Comparison of ENCODE assay signal across 26 cellular contexts in genomic region chr13:40345149-40345514, GRCh38.
DNase-seq lines count a peak whose midpoint lies in the region; ATAC-seq and TF ChIP-seq lines count a peak whose summit lies in the region.
"Had no signal": no experiment of that assay in that cellular context is flagged by ENCODE, and none has a peak within 500 bp of the region (broad histone marks: within the 10 kb centered on the region; RNA-seq: fewer than 3 reads in every experiment).

No MANE protein-coding gene starts in this region.

- H3K36me3 Mint-ChIP-seq in neural crest cell (ENCODE audit: low read depth) = no peaks in the 10 kb centered on the region
- H3K36me3 Mint-ChIP-seq: activated naive CD4-positive, alpha-beta T cell treated with anti-CD3 and anti-CD28 coated beads, Interleukin-2, amount 50 U/mL, for 72 hours had no signal

- no peak for TF ChIP-seq EP300 in gastroesophageal sphincter (IDR thresholded peaks at IDR 0.05)

- no peaks in the 10 kb centered on the region for H3K27me3 ChIP-seq in OCI-LY1 (ENCODE audit: insufficient read depth, low read length)
- H3K27me3 ChIP-seq in gastroesophageal sphincter = no peaks in the 10 kb centered on the region
- H3K27me3 ChIP-seq in uterus = no peaks in the 10 kb centered on the region
- H3K27me3 ChIP-seq in aorta (ENCODE audit: control insufficient read depth in 1 of 2, insufficient read depth in 2 of 2, low read length in 1 of 2) = no peaks in the 10 kb centered on the region
- H3K27me3 ChIP-seq: BLaER1 treated with 17β-estradiol and CSF1 and Interleukin-3, amounts not matched to agents 10 nM and 100 nM; colonic mucosa; left lung; SJSA1 had no signal

- H3K27ac Mint-ChIP-seq in neural crest cell (ENCODE audit: unreplicated experiment) = peak overlapping the region; percentile 65
- H3K27ac Mint-ChIP-seq: activated T-helper 2 cell treated with anti-CD3 and anti-CD28 coated beads, Interferon-gamma antibody, Interleukin-2, Interleukin-4, amounts not matched to agents 10 μg/mL and 5 μg/mL and 100 μg/mL, durations not matched to agents 14 hours and 24 hours and 36 hours; stimulated activated naive CD8-positive, alpha-beta T cell treated with anti-CD3 and anti-CD28 coated beads, Interleukin-15, amount 100 ng/mL, for 72 hours had no signal

- no peak overlapping the region for H3K4me3 ChIP-seq in OCI-LY1 (ENCODE audit: low read depth, low read length, poor library complexity, severe bottlenecking)
- no peak overlapping the region for H3K4me3 ChIP-seq in gastroesophageal sphincter
- H3K4me3 ChIP-seq in uterus = no peak overlapping the region
- H3K4me3 ChIP-seq in aorta (ENCODE audit: low read length in 2 of 2) = no peak overlapping the region
- H3K4me3 ChIP-seq in foreskin fibroblast (ENCODE audit: low read depth in 1 of 2, low read length in 2 of 2) = no peak overlapping the region
- H3K4me3 ChIP-seq: BLaER1 treated with 17β-estradiol and CSF1 and Interleukin-3, amounts not matched to agents 10 nM and 100 nM; colonic mucosa; HAP-1; left lung; SJSA1 had no signal

- no peak for TF ChIP-seq CTCF in OCI-LY1 (IDR thresholded peaks at IDR 0.05; ENCODE audit: low read length)
- TF ChIP-seq CTCF in gastroesophageal sphincter (IDR thresholded peaks at IDR 0.05) = no peak
- TF ChIP-seq CTCF in neural crest cell (conservative IDR thresholded peaks at IDR 0.05) = no peak
- no peak for TF ChIP-seq CTCF in uterus (IDR thresholded peaks at IDR 0.05)
- TF ChIP-seq CTCF in foreskin fibroblast (IDR thresholded peaks at IDR 0.05; ENCODE audit: low read depth, low read length) = no peak

- ATAC-seq in gastroesophageal sphincter (no peak), aorta (ENCODE audit: low FRiP score) (no peak)
- ATAC-seq: activated naive CD4-positive, alpha-beta T cell treated with anti-CD3 and anti-CD28 coated beads, Interleukin-2, amount 50 U/mL, for 72 hours; naive thymus-derived CD4-positive, alpha-beta T cell; stimulated activated naive CD8-positive, alpha-beta T cell treated with anti-CD3 and anti-CD28 coated beads, Interleukin-15, amount 100 ng/mL, for 72 hours had no signal

- TF ChIP-seq POLR2A in gastroesophageal sphincter (IDR thresholded peaks at IDR 0.05) = no peak
- TF ChIP-seq POLR2A in uterus (IDR thresholded peaks at IDR 0.05) = no peak

- no peak overlapping the region for H2AFZ ChIP-seq in OCI-LY1 (ENCODE audit: low read length)

- H3K79me2 ChIP-seq in OCI-LY1 (ENCODE audit: insufficient read depth, low read length) = no peaks in the 10 kb centered on the region

- no peak overlapping the region; the same call in 1 of the 2 replicates for H3K4me2 ChIP-seq in OCI-LY1 (ENCODE audit: low read length)
- H3K4me2 ChIP-seq: BLaER1 treated with 17β-estradiol and CSF1 and Interleukin-3, amounts not matched to agents 10 nM and 100 nM had no signal

- no peaks in the 10 kb centered on the region for H3K36me3 ChIP-seq in OCI-LY1 (ENCODE audit: insufficient read depth, low read length)
- no peaks in the 10 kb centered on the region for H3K36me3 ChIP-seq in gastroesophageal sphincter
- no peaks in the 10 kb centered on the region for H3K36me3 ChIP-seq in uterus
- no peaks in the 10 kb centered on the region for H3K36me3 ChIP-seq in aorta (ENCODE audit: control insufficient read depth in 1 of 2, insufficient read depth in 2 of 2, low read length in 1 of 2)
- H3K36me3 ChIP-seq: BLaER1 treated with 17β-estradiol and CSF1 and Interleukin-3, amounts not matched to agents 10 nM and 100 nM; colonic mucosa; HAP-1; left lung; SJSA1 had no signal

- 93% methylated on average over 2 of the region's 2 CpGs; no CpG with 5 or more reads in 1 of the 2 donors for WGBS in gastroesophageal sphincter (ENCODE audit: low coverage in 1 of 2), 2 donors
- WGBS in aorta, 2 donors = 87 to 93% methylated on average over 2 of the region's 2 CpGs

- H3K4me1 Mint-ChIP-seq in neural crest cell = peaks cover 90% of the 10 kb centered on the region
- H3K4me1 Mint-ChIP-seq: stimulated activated naive CD8-positive, alpha-beta T cell treated with anti-CD3 and anti-CD28 coated beads, Interleukin-15, amount 100 ng/mL, for 72 hours had no signal

- peaks cover 28% of the 10 kb centered on the region for H3K4me1 ChIP-seq in OCI-LY1 (ENCODE audit: insufficient read depth, low read length, severe bottlenecking)
- H3K4me1 ChIP-seq in gastroesophageal sphincter = peaks cover 0 to 66% (median 3%) of the 10 kb centered on the region in 3 donors
- H3K4me1 ChIP-seq in uterus = no peaks in the 10 kb centered on the region
- H3K4me1 ChIP-seq in aorta (ENCODE audit: control insufficient read depth in 1 of 2, insufficient read depth in 2 of 2, low read length in 2 of 2) = peaks cover 0 to 1% of the 10 kb centered on the region in 2 donors
- H3K4me1 ChIP-seq: BLaER1 treated with 17β-estradiol and CSF1 and Interleukin-3, amounts not matched to agents 10 nM and 100 nM; colonic mucosa; left lung had no signal

- no peaks in the 10 kb centered on the region for H3F3A ChIP-seq in OCI-LY1 (ENCODE audit: insufficient read depth, low read length)

- no peak overlapping the region for H3K9ac ChIP-seq in OCI-LY1 (ENCODE audit: low read length)
- H3K9ac ChIP-seq: BLaER1 treated with 17β-estradiol and CSF1 and Interleukin-3, amounts not matched to agents 10 nM and 100 nM had no signal

- H4K20me1 ChIP-seq in OCI-LY1 (ENCODE audit: insufficient read depth, low read length) = no peaks in the 10 kb centered on the region
- H4K20me1 ChIP-seq: BLaER1 treated with 17β-estradiol and CSF1 and Interleukin-3, amounts not matched to agents 10 nM and 100 nM had no signal

- H3K27ac ChIP-seq in OCI-LY1 (ENCODE audit: low read depth, low read length, poor library complexity, severe bottlenecking) (peak overlapping the region; percentile 62), gastroesophageal sphincter (peak overlapping the region in 3 of 4 donors; percentile 19 to 28 (median 24)), uterus (peak overlapping the region; percentile 24 to 35), aorta (ENCODE audit: low read depth in 1 of 2, low read length in 2 of 2) (no peak overlapping the region)
- H3K27ac ChIP-seq: BLaER1 treated with 17β-estradiol and CSF1 and Interleukin-3, amounts not matched to agents 10 nM and 100 nM; colonic mucosa; epithelial cell of prostate; RWPE1; SJSA1 had no signal

- H3K27me3 Mint-ChIP-seq in neural crest cell (ENCODE audit: low read depth) = no peaks in the 10 kb centered on the region
- H3K27me3 Mint-ChIP-seq: naive thymus-derived CD4-positive, alpha-beta T cell; stimulated activated naive CD8-positive, alpha-beta T cell treated with anti-CD3 and anti-CD28 coated beads, Interleukin-15, amount 100 ng/mL, for 72 hours had no signal

- H3K9me3 ChIP-seq in OCI-LY1 (ENCODE audit: low read length) (no peaks in the 10 kb centered on the region), gastroesophageal sphincter (no peaks in the 10 kb centered on the region), uterus (no peaks in the 10 kb centered on the region), aorta (ENCODE audit: control insufficient read depth, low read length) (no peaks in the 10 kb centered on the region)
- H3K9me3 ChIP-seq: colonic mucosa, HAP-1, left lung, SJSA1 had no signal

- intact Hi-C loops in uterus (cut with DNase I; ENCODE audit: low total_unique reads) (no loop called here), aorta (cut with DNase I) (no loop called here)

- DNase-seq in neural crest cell (ENCODE audit: low read depth, low spot score) (no peak), uterus (no peak), aorta (no peak), COR-L47 (lab: John Stamatoyannopoulos, UW) (no peak), foreskin fibroblast (no peak)
- DNase-seq: activated CD4-positive, alpha-beta T cell treated with anti-CD3 and anti-CD28 coated beads for 48 hours; colonic mucosa; effector CD8-positive, alpha-beta T cell; left lung; naive thymus-derived CD4-positive, alpha-beta T cell; NCI-H1436; NCI-H2081; NCI-H774; retina; stimulated activated CD4-positive, alpha-beta T cell treated with anti-CD3 and anti-CD28 coated beads, Interleukin-2, amount 100 ng/mL, for 24 hours; stimulated activated naive CD8-positive, alpha-beta T cell treated with anti-CD3 and anti-CD28 coated beads, Interleukin-15, amount 100 ng/mL, for 72 hours; T1000 had no signal

- no peaks in the 10 kb centered on the region for H3K9me2 ChIP-seq in OCI-LY1 (ENCODE audit: low read depth, low read length)

- H3K4me3 Mint-ChIP-seq in neural crest cell = peak overlapping the region; percentile 11
- H3K4me3 Mint-ChIP-seq: naive thymus-derived CD4-positive, alpha-beta T cell; stimulated activated naive CD8-positive, alpha-beta T cell treated with anti-CD3 and anti-CD28 coated beads, Interleukin-15, amount 100 ng/mL, for 72 hours had no signal

- H3K9me3 Mint-ChIP-seq in neural crest cell = peaks cover 3% of the 10 kb centered on the region
- H3K9me3 Mint-ChIP-seq: activated naive CD4-positive, alpha-beta T cell treated with anti-CD3 and anti-CD28 coated beads, Interleukin-2, amount 50 U/mL, for 72 hours; activated T-helper 2 cell treated with anti-CD3 and anti-CD28 coated beads, Interferon-gamma antibody, Interleukin-2, Interleukin-4, amounts not matched to agents 10 μg/mL and 5 μg/mL and 100 μg/mL, durations not matched to agents 14 hours and 24 hours and 36 hours; stimulated activated naive CD8-positive, alpha-beta T cell treated with anti-CD3 and anti-CD28 coated beads, Interleukin-15, amount 100 ng/mL, for 72 hours had no signal

Comparison
In these comparisons a context has a peak if more than half of its experiments do, and no peak if none do; other contexts are left out.
1. H3K27ac ChIP-seq: peak in OCI-LY1 (single experiment), gastroesophageal sphincter (3 of 4) and uterus (2 of 2); none in aorta (0 of 2).